ENCODE assay signal across 11 cellular contexts in the genomic region with DNA sequence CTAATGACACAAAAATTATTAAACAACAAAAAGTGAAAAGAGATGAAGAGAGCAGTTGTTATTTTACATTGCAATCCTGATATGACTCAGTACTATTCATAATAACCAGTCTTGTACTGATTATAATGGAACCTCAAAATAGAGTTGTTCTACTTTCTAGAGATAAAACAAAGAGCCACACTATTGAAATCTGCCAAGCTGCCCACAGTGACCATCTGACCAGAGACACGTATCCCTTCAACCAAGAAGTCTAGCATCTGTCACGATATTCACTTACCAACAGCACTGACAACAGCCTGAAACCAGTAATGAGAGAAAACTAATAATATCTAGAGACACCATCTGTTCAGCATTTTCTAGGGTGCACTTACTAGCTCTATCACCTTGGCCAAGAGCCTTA.
DNase-seq lines count a peak whose midpoint lies in the region; ATAC-seq, FAIRE-seq and TF ChIP-seq lines count a peak whose summit lies in the region.
"Had no signal": no experiment of that assay in that cellular context is flagged by ENCODE, and none has a peak within 500 bp of the region (broad histone marks: within the 10 kb centered on the region; RNA-seq: fewer than 3 reads in every experiment).

No MANE protein-coding gene starts in this region.

- intact Hi-C loops in heart left ventricle (cut with DNase I): no loop called here

- FAIRE-seq in GM19239 (lab: Jason Lieb, UNC): no peak

- ATAC-seq in GM19455 (IDR thresholded peaks at IDR 0.05; ENCODE audit: unreplicated experiment) (peak; percentile 79), HG02884 (IDR thresholded peaks at IDR 0.05; ENCODE audit: unreplicated experiment) (peak; percentile 84), HG03571 (IDR thresholded peaks at IDR 0.05; ENCODE audit: unreplicated experiment) (peak; percentile 61), heart left ventricle (no peak)
- ATAC-seq: activated CD8-positive, alpha-beta T cell treated with anti-CD3 and anti-CD28 coated beads, Interleukin-2, amount 10 ng/mL, durations not matched to agents 7 days and 5 days had no signal

- DNase-seq in G401 (ENCODE audit: low spot score) (peak; percentile 84), heart left ventricle (no peak), GM19239 (ENCODE audit: insufficient read length, low spot score) (no peak)
- DNase-seq in activated CD4-positive, CD25-positive, alpha-beta regulatory T cell treated with anti-CD3 and anti-CD28 coated beads, Interleukin-2, amount 50 U/mL, for 72 hours: no peak
- no peak for DNase-seq in activated effector memory CD4-positive, alpha-beta T cell treated with anti-CD3 and anti-CD28 coated beads, Interleukin-2, amount 50 U/mL, for 16 hours
- DNase-seq: ACHN; activated CD8-positive, alpha-beta T cell treated with anti-CD3 and anti-CD28 coated beads, Interleukin-2, amount 10 ng/mL, durations not matched to agents 7 days and 5 days; mesenchymal stem cell had no signal

- 67 to 85% (median 75%) methylated on average over 2 of the region's 2 CpGs for WGBS in heart left ventricle, 4 donors

- H3K27ac ChIP-seq in heart left ventricle: no peak overlapping the region

- no peak for TF ChIP-seq POLR2A in heart left ventricle (IDR thresholded peaks at IDR 0.05)

- no peaks in the 10 kb centered on the region for H3K4me1 ChIP-seq in heart left ventricle

- H3K4me3 ChIP-seq in heart left ventricle: no peak overlapping the region

- in situ Hi-C loops in G401 (cut with HindIII; ENCODE audit: low sequenced_read_pairs): no loop called here

- H3K36me3 ChIP-seq in heart left ventricle: no peaks in the 10 kb centered on the region

- peaks cover 0 to 2% (median 0%) of the 10 kb centered on the region in 9 donors for H3K27me3 ChIP-seq in heart left ventricle

- H3K9me3 ChIP-seq in heart left ventricle: peaks cover 0 to 2% (median 0%) of the 10 kb centered on the region in 12 donors

- TF ChIP-seq CTCF in heart left ventricle (IDR thresholded peaks at IDR 0.05): no peak

Comparison
In these comparisons a context has a peak if more than half of its experiments do, and no peak if none do; other contexts are left out.
1. ATAC-seq: peak in GM19455 (single experiment), HG02884 (single experiment) and HG03571 (single experiment); none in heart left ventricle (0 of 4).